27 cellular contexts compared by ENCODE assay signal in the genomic region with DNA sequence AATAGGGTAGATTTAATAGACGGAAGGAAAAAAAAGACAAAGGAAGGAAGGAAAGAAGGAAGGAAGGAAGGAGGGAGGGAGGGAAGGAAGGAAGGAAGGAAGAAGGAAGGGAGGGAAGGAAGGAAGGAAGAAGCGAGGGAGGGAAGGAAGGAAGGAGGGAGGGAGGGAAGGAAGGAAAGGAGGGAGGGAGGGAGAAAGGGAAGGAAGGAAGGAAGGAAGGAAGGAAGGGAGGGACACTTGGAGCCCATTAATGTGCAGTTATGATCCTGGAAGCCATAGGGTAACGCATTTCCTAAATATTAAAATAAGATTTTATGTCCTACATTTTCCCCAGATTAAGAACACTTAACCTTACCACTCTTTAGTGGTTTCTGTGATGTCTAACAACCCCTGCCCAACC.
"Had no signal": no experiment of that assay in that cellular context is flagged by ENCODE, and none has a peak within 500 bp of the region (broad histone marks: within the 10 kb centered on the region; RNA-seq: fewer than 3 reads in every experiment).

No MANE protein-coding gene starts in this region.

- ATAC-seq: effector memory CD8-positive, alpha-beta T cell; esophagus mucosa; foreskin keratinocyte; gastrocnemius medialis; gastroesophageal sphincter; heart left ventricle; heart right ventricle had no signal

- H3K27me3 ChIP-seq: colonic mucosa, dorsolateral prefrontal cortex, esophagus muscularis mucosa, esophagus squamous epithelium, foreskin keratinocyte, gastrocnemius medialis, gastroesophageal sphincter, heart left ventricle, heart right ventricle had no signal

- H3K9me3 ChIP-seq: colonic mucosa, esophagus muscularis mucosa, esophagus squamous epithelium, gastrocnemius medialis, gastroesophageal sphincter, heart left ventricle had no signal

- H3K36me3 ChIP-seq: colonic mucosa, esophagus muscularis mucosa, esophagus squamous epithelium, gastrocnemius medialis, gastroesophageal sphincter, heart left ventricle, heart right ventricle had no signal

- DNase-seq: colonic mucosa; cortex of kidney; dermis blood vessel endothelial cell; dorsolateral prefrontal cortex; effector CD4-positive, alpha-beta T cell; effector CD8-positive, alpha-beta T cell; effector memory CD4-positive, alpha-beta T cell; effector memory CD8-positive, alpha-beta T cell; endodermal cell; erythroblast; esophagus squamous epithelium; foreskin fibroblast; foreskin keratinocyte; foreskin melanocyte; gastrocnemius medialis; glutamatergic neuron; head of caudate nucleus; heart left ventricle; heart right ventricle had no signal

- H3K4me1 ChIP-seq: colonic mucosa, esophagus muscularis mucosa, esophagus squamous epithelium, foreskin keratinocyte, gastrocnemius medialis, gastroesophageal sphincter, heart left ventricle, heart right ventricle had no signal

- H3K4me3 ChIP-seq: colonic mucosa, coronary artery, dorsolateral prefrontal cortex, esophagus muscularis mucosa, esophagus squamous epithelium, gastrocnemius medialis, gastroesophageal sphincter, heart left ventricle, heart right ventricle had no signal

- FAIRE-seq: colon, endometrium, endothelial cell of umbilical vein had no signal

- H3K27ac ChIP-seq: colonic mucosa, coronary artery, dorsolateral prefrontal cortex, epithelial cell of prostate, esophagus muscularis mucosa, esophagus squamous epithelium, foreskin keratinocyte, gastrocnemius medialis, gastroesophageal sphincter, heart left ventricle, heart right ventricle had no signal
